8 cellular contexts compared by ENCODE assay signal in the genomic region with DNA sequence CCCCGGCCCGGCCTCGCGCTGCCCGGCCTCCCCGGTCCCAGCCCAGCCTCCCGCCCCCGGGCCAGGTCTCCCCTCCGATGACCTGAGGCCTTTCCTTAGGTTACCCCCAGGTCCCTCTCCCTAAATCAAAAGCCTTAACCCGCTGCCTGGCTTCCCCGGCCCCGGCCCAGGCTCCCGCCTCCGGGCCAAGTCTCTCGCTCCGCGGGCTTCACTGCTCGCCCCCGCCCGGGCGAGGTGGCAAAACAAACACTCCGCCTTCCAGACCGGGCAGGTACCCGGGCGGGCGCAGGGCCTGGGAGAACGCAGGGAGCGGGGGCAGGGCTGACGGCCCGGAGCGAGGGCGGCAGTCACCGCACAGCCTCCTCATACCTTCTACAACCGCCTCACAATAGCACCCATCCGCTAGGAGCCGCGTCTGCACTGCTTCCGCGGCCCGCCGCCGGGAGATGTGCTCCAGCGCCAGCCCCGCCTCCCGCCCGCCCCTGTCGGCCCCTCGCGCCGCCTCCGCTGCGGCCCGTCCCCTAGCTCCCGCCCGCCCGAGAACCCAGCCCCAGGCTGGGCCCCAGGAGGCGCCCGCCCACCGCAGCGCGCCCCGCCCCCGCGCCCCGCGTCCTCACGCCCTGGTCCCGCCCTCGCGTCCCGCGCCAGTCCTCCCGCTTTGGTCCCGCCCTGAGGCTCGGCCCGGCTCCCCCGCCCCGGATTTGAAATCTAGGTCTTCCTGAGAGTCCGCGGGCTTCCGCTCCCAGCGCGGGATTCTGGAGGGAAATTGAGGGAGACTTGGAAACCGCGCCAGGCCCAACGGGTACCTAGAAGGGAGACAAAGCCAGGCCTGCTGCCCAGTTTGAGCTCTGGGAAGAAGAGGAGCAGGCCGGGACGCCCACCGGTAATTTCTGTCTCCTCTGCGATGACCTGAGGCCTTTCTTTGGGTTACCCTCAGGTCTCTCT.
DNase-seq lines count a peak whose midpoint lies in the region; ATAC-seq and TF ChIP-seq lines count a peak whose summit lies in the region.

A gene (minus strand): TSS at position 422 of the 945 bp plus-strand sequence. CDS start 10,994 bp downstream, outside the sequence.
A gene with protein sequence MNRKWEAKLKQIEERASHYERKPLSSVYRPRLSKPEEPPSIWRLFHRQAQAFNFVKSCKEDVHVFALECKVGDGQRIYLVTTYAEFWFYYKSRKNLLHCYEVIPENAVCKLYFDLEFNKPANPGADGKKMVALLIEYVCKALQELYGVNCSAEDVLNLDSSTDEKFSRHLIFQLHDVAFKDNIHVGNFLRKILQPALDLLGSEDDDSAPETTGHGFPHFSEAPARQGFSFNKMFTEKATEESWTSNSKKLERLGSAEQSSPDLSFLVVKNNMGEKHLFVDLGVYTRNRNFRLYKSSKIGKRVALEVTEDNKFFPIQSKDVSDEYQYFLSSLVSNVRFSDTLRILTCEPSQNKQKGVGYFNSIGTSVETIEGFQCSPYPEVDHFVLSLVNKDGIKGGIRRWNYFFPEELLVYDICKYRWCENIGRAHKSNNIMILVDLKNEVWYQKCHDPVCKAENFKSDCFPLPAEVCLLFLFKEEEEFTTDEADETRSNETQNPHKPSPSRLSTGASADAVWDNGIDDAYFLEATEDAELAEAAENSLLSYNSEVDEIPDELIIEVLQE (plus strand): TSS at position 713 of the 945 bp plus-strand sequence. CDS start 7,403 bp downstream, outside the sequence.

- peaks cover 47% of the 10 kb centered on the region for H4K20me1 ChIP-seq in BLaER1

- peaks cover 40% of the 10 kb centered on the region for H3K4me1 ChIP-seq in BLaER1

- peak; percentile 14 for DNase-seq in NCI-H524 treated with DMSO at 0.1 percent for 48 hours (lab: John Stamatoyannopoulos, UW)
- peak; percentile 90 to 92 for DNase-seq in activated CD4-positive, alpha-beta T cell treated with anti-CD3 and anti-CD28 coated beads for 4 hours
- peak; percentile 97 for DNase-seq in choroid plexus epithelial cell (ENCODE audit: low read depth)
- peak; percentile 98 for DNase-seq in left kidney (ENCODE audit: low read depth, low spot score)
- peak; percentile 94 for DNase-seq in stimulated activated CD4-positive, alpha-beta T cell treated with anti-CD3 and anti-CD28 coated beads, Interleukin-1b, Interleukin-23, amount 100 ng/mL, for 48 hours

- H3K4me3 ChIP-seq in BLaER1 = peak within 1 kb of the TSS; percentile 97
- H3K4me3 ChIP-seq in choroid plexus epithelial cell (ENCODE audit: low read depth, low read length) = peak within 1 kb of the TSS; percentile 85

- peak within 1 kb of the TSS; percentile 95 for H3K27ac ChIP-seq in BLaER1

- H3K9ac ChIP-seq in BLaER1 = peak within 1 kb of the TSS; percentile 96

- TF ChIP-seq CTCF in choroid plexus epithelial cell (conservative IDR thresholded peaks at IDR 0.05; ENCODE audit: low read depth, low read length) = peak; percentile 47

- no peaks in the 10 kb centered on the region for H3K27me3 ChIP-seq in BLaER1

- H3K9me3 ChIP-seq in BLaER1 = no peaks in the 10 kb centered on the region

- H3K4me2 ChIP-seq in BLaER1 = peak within 1 kb of the TSS; percentile 97

- ATAC-seq in GM19324 (IDR thresholded peaks at IDR 0.05; ENCODE audit: low FRiP score, unreplicated experiment) (peak; percentile 88), HG03460 (IDR thresholded peaks at IDR 0.05; ENCODE audit: unreplicated experiment) (peak; percentile 77)

- peaks cover 10% of the 10 kb centered on the region; the same call in 1 of the 2 replicates for H3K36me3 ChIP-seq in BLaER1

Comparison
In these comparisons a context has a peak if more than half of its experiments do, and no peak if none do; other contexts are left out.
1. Peak in every context shown above with its lines: DNase-seq, ATAC-seq, H3K4me3 ChIP-seq and H3K27ac ChIP-seq.
2. DNase-seq: peak in every context shown above with its lines; median percentile 98 in left kidney; 97 in choroid plexus epithelial cell; 94 in stimulated activated CD4-positive, alpha-beta T cell treated with anti-CD3 and anti-CD28 coated beads, Interleukin-1b, Interleukin-23, amount 100 ng/mL, for 48 hours; 91 in activated CD4-positive, alpha-beta T cell treated with anti-CD3 and anti-CD28 coated beads for 4 hours; 14 in NCI-H524 treated with DMSO at 0.1 percent for 48 hours.